In the genomic region with DNA sequence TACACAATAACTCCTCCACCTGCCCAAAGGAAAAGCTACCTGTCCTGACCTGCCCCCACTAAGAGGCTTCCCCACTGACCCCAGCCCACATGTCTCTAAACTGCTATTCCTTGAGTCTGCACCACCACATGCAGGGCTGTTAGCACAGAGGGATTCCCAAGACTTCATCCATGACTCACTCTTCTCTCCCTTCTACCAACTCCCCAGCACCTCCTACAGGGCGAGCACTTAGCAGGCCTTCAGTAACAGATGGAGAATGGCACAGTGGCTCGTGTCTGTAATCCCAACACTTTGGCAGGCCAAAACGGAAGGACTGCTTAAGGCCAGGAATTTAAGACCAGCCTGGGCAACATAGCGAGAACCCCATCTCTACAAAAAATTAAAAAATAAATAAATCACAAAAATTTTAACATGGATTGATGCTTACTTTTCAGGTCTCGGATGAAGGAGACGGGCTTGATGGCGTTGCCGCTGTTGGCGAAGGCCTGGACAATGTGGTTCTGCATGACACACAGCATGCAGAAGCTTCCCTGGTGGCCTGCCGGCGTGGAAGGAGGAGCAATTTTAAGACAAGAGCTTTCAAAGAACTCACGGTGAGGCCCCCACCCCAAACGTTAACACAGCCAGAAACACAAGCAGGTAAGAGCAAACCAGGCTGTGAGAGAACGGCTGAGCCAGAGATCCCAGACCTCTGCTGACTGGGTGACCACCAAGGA, we compare ENCODE assay signal across 10 cellular contexts. TPM values are rescaled to one million over a fixed set of nuclear protein-coding genes. Genes with fewer than 3 reads are reported as not detected.
DNase-seq lines count a peak whose midpoint lies in the region; ATAC-seq, FAIRE-seq and TF ChIP-seq lines count a peak whose summit lies in the region.
"Had no signal": no experiment of that assay in that cellular context is flagged by ENCODE, and none has a peak within 500 bp of the region (broad histone marks: within the 10 kb centered on the region; RNA-seq: fewer than 3 reads in every experiment).

No MANE protein-coding gene starts in this region.

- H3K9me3 ChIP-seq in CD4-positive, CD25-positive, alpha-beta regulatory T cell (ENCODE audit: control insufficient read depth in 2 of 2, low read length in 2 of 2), result no peaks in the 10 kb centered on the region
- no peaks in the 10 kb centered on the region for H3K9me3 ChIP-seq in WERI-Rb-1 (ENCODE audit: severe bottlenecking)

- no peaks in the 10 kb centered on the region for H3K9me3 Mint-ChIP-seq in CD4-positive, CD25-positive, alpha-beta regulatory T cell

- peak overlapping the region in 1 of 4 donors; percentile 29 for H3K4me3 Mint-ChIP-seq in CD4-positive, CD25-positive, alpha-beta regulatory T cell

- FAIRE-seq in H54 (lab: Jason Lieb, UNC), result no peak
- FAIRE-seq: GM19239 had no signal

- H3K27ac ChIP-seq in CD4-positive, CD25-positive, alpha-beta regulatory T cell (ENCODE audit: insufficient read depth, low read length, poor library complexity, severe bottlenecking), result no peak overlapping the region
- no peak overlapping the region for H3K27ac ChIP-seq in WERI-Rb-1

- no peak for DNase-seq in CD4-positive, CD25-positive, alpha-beta regulatory T cell
- DNase-seq in H54 (ENCODE audit: insufficient read length, low spot score) (peak; percentile 74), WERI-Rb-1 (peak; percentile 79), hepatic stellate cell (ENCODE audit: low spot score) (peak; percentile 74), lower leg skin (ENCODE audit: low spot score in 2 of 2) (no peak), occipital lobe (lab: John Stamatoyannopoulos, UW) (no peak), LoVo (ENCODE audit: low spot score) (no peak)
- DNase-seq: NCI-H2171 treated with DMSO at 0.1 percent for 48 hours had no signal

- WGBS in lower leg skin, 2 donors, result 90 to 92% methylated on average over 14 of the region's 14 CpGs

- H3K27ac Mint-ChIP-seq in CD4-positive, CD25-positive, alpha-beta regulatory T cell, result peak overlapping the region in 2 of 3 donors; percentile 11 to 73

- H3K36me3 Mint-ChIP-seq in CD4-positive, CD25-positive, alpha-beta regulatory T cell, result peaks cover 59% of the 10 kb centered on the region

- intact Hi-C loops in lower leg skin (cut with DNase I; ENCODE audit: low total_unique reads), result no loop called here

- no peaks in the 10 kb centered on the region for H3K27me3 ChIP-seq in CD4-positive, CD25-positive, alpha-beta regulatory T cell (ENCODE audit: control insufficient read depth, insufficient read depth, low read length)
- H3K27me3 ChIP-seq in WERI-Rb-1 (ENCODE audit: insufficient read depth, low read depth, severe bottlenecking), result no peaks in the 10 kb centered on the region

- H3K27me3 Mint-ChIP-seq in CD4-positive, CD25-positive, alpha-beta regulatory T cell, result no peaks in the 10 kb centered on the region

- TF ChIP-seq CTCF in WERI-Rb-1 (IDR thresholded peaks at IDR 0.05; ENCODE audit: low read depth, low read length) (peak; percentile 80), lower leg skin (IDR thresholded peaks at IDR 0.05) (no peak)

- peaks cover 14 to 34% (median 22%) of the 10 kb centered on the region in 4 donors for H3K4me1 Mint-ChIP-seq in CD4-positive, CD25-positive, alpha-beta regulatory T cell

- no peak overlapping the region for H3K4me3 ChIP-seq in CD4-positive, CD25-positive, alpha-beta regulatory T cell (ENCODE audit: low read depth, low read length)
- H3K4me3 ChIP-seq in WERI-Rb-1 (ENCODE audit: low read depth, low read length), result no peak overlapping the region
- H3K4me3 ChIP-seq in lower leg skin (ENCODE audit: low read depth, poor library complexity, severe bottlenecking), result no peak overlapping the region

- H3K36me3 ChIP-seq in CD4-positive, CD25-positive, alpha-beta regulatory T cell (ENCODE audit: control insufficient read depth, insufficient read depth, low read length), result peaks cover 94% of the 10 kb centered on the region
- H3K36me3 ChIP-seq in WERI-Rb-1, result peaks cover 96% of the 10 kb centered on the region

- TF ChIP-seq POLR2A in H54 (IDR thresholded peaks at IDR 0.05; ENCODE audit: low read depth, low read length), result no peak
- TF ChIP-seq POLR2A in lower leg skin (IDR thresholded peaks at IDR 0.05), result no peak

- H3K4me1 ChIP-seq in CD4-positive, CD25-positive, alpha-beta regulatory T cell (ENCODE audit: control insufficient read depth, insufficient read depth, low read length, poor library complexity, severe bottlenecking), result no peaks in the 10 kb centered on the region

- no peak for ATAC-seq in CD4-positive, CD25-positive, alpha-beta regulatory T cell (ENCODE audit: low read depth in 2 of 2)
- ATAC-seq in GM19463 (IDR thresholded peaks at IDR 0.05; ENCODE audit: unreplicated experiment), result no peak

RNA-seq across cellular contexts. Expression of a gene that starts 12.0 kb away (rescaled TPM):
- total RNA-seq in CD4-positive, CD25-positive, alpha-beta regulatory T cell, result 407 TPM
- 10 to 100 TPM; 19.6 to 22.2 (median 21.2) TPM for polyA plus RNA-seq in CD4-positive, CD25-positive, alpha-beta regulatory T cell
- total RNA-seq in lower leg skin, result 10 to 100 TPM; 36.7 to 63.6 (median 45.2) TPM
- 21.4 TPM for total RNA-seq in occipital lobe

RNA-seq across cellular contexts. Expression of a gene that starts 46.6 kb away (rescaled TPM):
- total RNA-seq in CD4-positive, CD25-positive, alpha-beta regulatory T cell, result 487 TPM
- 100 to 1,000 TPM; 202 to 214 (median 206) TPM for polyA plus RNA-seq in CD4-positive, CD25-positive, alpha-beta regulatory T cell
- total RNA-seq in lower leg skin, result 10 to 100 TPM; 53.7 to 79.4 (median 63.9) TPM
- 82.2 TPM for total RNA-seq in occipital lobe

Comparison
In these comparisons a context has a peak if more than half of its experiments do, and no peak if none do; other contexts are left out.
1. DNase-seq: peak in H54 (single experiment), WERI-Rb-1 (single experiment) and hepatic stellate cell (single experiment); none in CD4-positive, CD25-positive, alpha-beta regulatory T cell (0 of 3), lower leg skin (0 of 2), occipital lobe (single experiment) and LoVo (single experiment).